8 cellular contexts compared by ENCODE assay signal in genomic region chr15:45162771-45163507, GRCh38. TPM values are rescaled to one million over a fixed set of nuclear protein-coding genes. Genes with fewer than 3 reads are reported as not detected.
DNase-seq lines count a peak whose midpoint lies in the region; TF ChIP-seq lines count a peak whose summit lies in the region.

No MANE protein-coding gene starts in this region.

- TF ChIP-seq EP300 in Ishikawa (IDR thresholded peaks at IDR 0.05; ENCODE audit: borderline replicate concordance) (no peak), suprapubic skin (IDR thresholded peaks at IDR 0.05) (no peak)

- H3K4me1 ChIP-seq in Peyer's patch (peaks cover 0 to 11% (median 0%) of the 10 kb centered on the region in 4 donors), neural progenitor cell (peaks cover 11% of the 10 kb centered on the region), suprapubic skin (peaks cover 50% of the 10 kb centered on the region)

- no peak overlapping the region for H3K27ac Mint-ChIP-seq in activated T-helper 1 cell treated with anti-CD3 and anti-CD28 coated beads, Interleukin-12 subunit alpha, Interleukin-12 subunit beta, Interleukin-2, Interleukin-4 antibody, amounts not matched to agents 30 ng/mL and 10 ng/mL and 1 ng/mL, durations not matched to agents 14 hours and 24 hours and 36 hours
- H3K27ac Mint-ChIP-seq in neural progenitor cell: no peak overlapping the region

- no peaks in the 10 kb centered on the region for H3K27me3 Mint-ChIP-seq in activated T-helper 1 cell treated with anti-CD3 and anti-CD28 coated beads, Interleukin-12 subunit alpha, Interleukin-12 subunit beta, Interleukin-2, Interleukin-4 antibody, amounts not matched to agents 30 ng/mL and 10 ng/mL and 1 ng/mL, durations not matched to agents 14 hours and 24 hours and 36 hours (ENCODE audit: insufficient read depth)
- peaks cover 12% of the 10 kb centered on the region for H3K27me3 Mint-ChIP-seq in neural progenitor cell (ENCODE audit: insufficient read depth, low read depth)

- peaks cover 25% of the 10 kb centered on the region for H3K4me1 Mint-ChIP-seq in activated T-helper 1 cell treated with anti-CD3 and anti-CD28 coated beads, Interleukin-12 subunit alpha, Interleukin-12 subunit beta, Interleukin-2, Interleukin-4 antibody, amounts not matched to agents 30 ng/mL and 10 ng/mL and 1 ng/mL, durations not matched to agents 14 hours and 24 hours and 36 hours (ENCODE audit: low read depth)
- peaks cover 18% of the 10 kb centered on the region for H3K4me1 Mint-ChIP-seq in neural progenitor cell

- H3K9me3 ChIP-seq in Peyer's patch (no peaks in the 10 kb centered on the region), neural progenitor cell (ENCODE audit: low read depth) (no peaks in the 10 kb centered on the region), suprapubic skin (no peaks in the 10 kb centered on the region)

- no peaks in the 10 kb centered on the region for H3K27me3 ChIP-seq in Peyer's patch
- H3K27me3 ChIP-seq in neural progenitor cell: no peaks in the 10 kb centered on the region
- no peaks in the 10 kb centered on the region for H3K27me3 ChIP-seq in suprapubic skin

- H3F3A ChIP-seq in neural progenitor cell (ENCODE audit: low read depth): peaks cover 25% of the 10 kb centered on the region

- H3K36me3 ChIP-seq in Peyer's patch: no peaks in the 10 kb centered on the region
- H3K36me3 ChIP-seq in neural progenitor cell: no peaks in the 10 kb centered on the region
- peaks cover 3% of the 10 kb centered on the region for H3K36me3 ChIP-seq in suprapubic skin

- no peak overlapping the region for H3K9ac ChIP-seq in neural progenitor cell

- no peaks in the 10 kb centered on the region for H3K9me3 Mint-ChIP-seq in activated T-helper 1 cell treated with anti-CD3 and anti-CD28 coated beads, Interleukin-12 subunit alpha, Interleukin-12 subunit beta, Interleukin-2, Interleukin-4 antibody, amounts not matched to agents 30 ng/mL and 10 ng/mL and 1 ng/mL, durations not matched to agents 14 hours and 24 hours and 36 hours
- H3K9me3 Mint-ChIP-seq in neural progenitor cell: no peaks in the 10 kb centered on the region

- peaks cover 5% of the 10 kb centered on the region for H4K20me1 ChIP-seq in neural progenitor cell (ENCODE audit: low read depth)

- H3K4me3 ChIP-seq in Peyer's patch (no peak overlapping the region), fibroblast of pulmonary artery (replicated peaks; ENCODE audit: low read depth, low read length) (no peak overlapping the region), neural progenitor cell (no peak overlapping the region), suprapubic skin (no peak overlapping the region)

- intact Hi-C loops in activated T-helper 1 cell treated with anti-CD3 and anti-CD28 coated beads, Interleukin-12 subunit alpha, Interleukin-12 subunit beta, Interleukin-2, Interleukin-4 antibody, amounts not matched to agents 30 ng/mL and 10 ng/mL and 1 ng/mL, durations not matched to agents 14 hours and 24 hours and 36 hours (cut with micrococcal nuclease): loop anchor here (1.0 to 10.0 kb wide), 4 partner anchors 52 to 422 kb away; partner anchors contain the start of gene BLOC1S6

- no peak overlapping the region for H2AFZ ChIP-seq in neural progenitor cell (replicated peaks)

- H3K27ac ChIP-seq in Peyer's patch (no peak overlapping the region), neural progenitor cell (no peak overlapping the region), suprapubic skin (peak overlapping the region; percentile 71)

- 29% methylated on average over 4 of the region's 7 CpGs for WGBS in suprapubic skin

- peak; percentile 96 for TF ChIP-seq RAD21 in Ishikawa (IDR thresholded peaks at IDR 0.05; ENCODE audit: low read depth)

- H3K36me3 Mint-ChIP-seq in activated T-helper 1 cell treated with anti-CD3 and anti-CD28 coated beads, Interleukin-12 subunit alpha, Interleukin-12 subunit beta, Interleukin-2, Interleukin-4 antibody, amounts not matched to agents 30 ng/mL and 10 ng/mL and 1 ng/mL, durations not matched to agents 14 hours and 24 hours and 36 hours (ENCODE audit: low read depth): no peaks in the 10 kb centered on the region
- peaks cover 3% of the 10 kb centered on the region for H3K36me3 Mint-ChIP-seq in neural progenitor cell

- H3K4me3 Mint-ChIP-seq in activated T-helper 1 cell treated with anti-CD3 and anti-CD28 coated beads, Interleukin-12 subunit alpha, Interleukin-12 subunit beta, Interleukin-2, Interleukin-4 antibody, amounts not matched to agents 30 ng/mL and 10 ng/mL and 1 ng/mL, durations not matched to agents 14 hours and 24 hours and 36 hours: no peak overlapping the region
- H3K4me3 Mint-ChIP-seq in neural progenitor cell: no peak overlapping the region

- DNase-seq in NK-92 treated with Interleukin-12 subunit alpha and Interleukin-12 subunit beta, amount 100 ng/mL, for 24 hours (lab: John Stamatoyannopoulos, UW): peak; percentile 62
- no peak for DNase-seq in NK-92 (lab: John Stamatoyannopoulos, UW; ENCODE audit: unreplicated experiment)
- DNase-seq in Peyer's patch: peak; percentile 62 to 90 (median 80)
- DNase-seq in activated T-helper 1 cell treated with anti-CD3 and anti-CD28 coated beads, Interleukin-12 subunit alpha, Interleukin-12 subunit beta, Interleukin-2, Interleukin-4 antibody, amounts not matched to agents 30 ng/mL and 10 ng/mL and 1 ng/mL, durations not matched to agents 14 hours and 24 hours and 36 hours (ENCODE audit: low spot score): peak; percentile 51
- DNase-seq in fibroblast of pulmonary artery (ENCODE audit: low read depth): peak; percentile 85
- peak; percentile 87 for DNase-seq in neural progenitor cell (ENCODE audit: low spot score)
- DNase-seq in suprapubic skin (ENCODE audit: low spot score in 2 of 2): peak in 1 of 2 donors; percentile 84

- no peak overlapping the region for H3K4me2 ChIP-seq in neural progenitor cell

- TF ChIP-seq POLR2A in Peyer's patch (IDR thresholded peaks at IDR 0.05) (no peak), suprapubic skin (IDR thresholded peaks at IDR 0.05) (no peak)

- no peaks in the 10 kb centered on the region for H3K79me2 ChIP-seq in neural progenitor cell (ENCODE audit: low read depth)

- TF ChIP-seq CTCF in Peyer's patch (IDR thresholded peaks at IDR 0.05) (peak; percentile 27 to 93 (median 76)), fibroblast of pulmonary artery (IDR thresholded peaks at IDR 0.05; ENCODE audit: low read length, missing control alignments) (peak; percentile 99), neural progenitor cell (IDR thresholded peaks at IDR 0.05) (peak; percentile 87), suprapubic skin (IDR thresholded peaks at IDR 0.05) (peak; percentile 65 to 83)

TF ChIP-seq in Ishikawa, 13 proteins besides CTCF, POLR2A, EP300 and RAD21 (continues in another document):
- TF ChIP-seq MAX (IDR thresholded peaks at IDR 0.05): peak; percentile 19; the same call in 1 of the 2 replicates
- TF ChIP-seq ZBTB7A (IDR thresholded peaks at IDR 0.05; ENCODE audit: low read depth): 0 out of 2 replicates have a peak, but pooled peaks have one; percentile 30
- TF ChIP-seq TEAD4 (IDR thresholded peaks at IDR 0.05): peak; percentile 79

RNA-seq across cellular contexts. Expression of gene SHF, which starts 24.8 kb away (rescaled TPM):
- total RNA-seq in Peyer's patch: 10 to 100 TPM in 2 of 4 donors, 1 to 10 TPM in 2; 5.8 to 20.6 (median 11.2) TPM
- 14.5 and 16.3 TPM in 2 replicates for total RNA-seq in activated T-helper 1 cell treated with anti-CD3 and anti-CD28 coated beads, Interleukin-12 subunit alpha, Interleukin-12 subunit beta, Interleukin-2, Interleukin-4 antibody, amounts not matched to agents 30 ng/mL and 10 ng/mL and 1 ng/mL, durations not matched to agents 14 hours and 24 hours and 36 hours
- 32.2 and 53.7 TPM in 2 replicates for total RNA-seq in neural progenitor cell (ENCODE audit: low replicate concordance)
- 10 to 100 TPM in 2 of 4 donors, 1 to 10 TPM in 2; 5.4 to 11.9 (median 8.6) TPM for total RNA-seq in suprapubic skin

RNA-seq across cellular contexts. Expression of gene DUOX1, which starts 33.1 kb away (rescaled TPM):
- total RNA-seq in Peyer's patch (under 1 TPM in 2 of 4 donors, not detected in 2; 0.35 to 0.54 TPM), neural progenitor cell (ENCODE audit: low replicate concordance) (0.09 and 0.30 TPM in 2 replicates), suprapubic skin (100 to 1,000 TPM in 3 of 4 donors, 10 to 100 TPM in 1; 87.2 to 246 (median 165) TPM)
- total RNA-seq in activated T-helper 1 cell treated with anti-CD3 and anti-CD28 coated beads, Interleukin-12 subunit alpha, Interleukin-12 subunit beta, Interleukin-2, Interleukin-4 antibody, amounts not matched to agents 30 ng/mL and 10 ng/mL and 1 ng/mL, durations not matched to agents 14 hours and 24 hours and 36 hours: 0.10 and 0.13 TPM in 2 replicates

RNA-seq across cellular contexts. Expression of gene DUOXA1, which starts 33.3 kb away (rescaled TPM):
- total RNA-seq in Peyer's patch (1 to 10 TPM in 1 of 4 donors, not detected in 3; 1.2 TPM), neural progenitor cell (ENCODE audit: low replicate concordance) (not detected in 2 replicates), suprapubic skin (100 to 1,000 TPM in 1 of 4 donors, 10 to 100 TPM in 3; 65.6 to 178 (median 89.6) TPM)
- total RNA-seq in activated T-helper 1 cell treated with anti-CD3 and anti-CD28 coated beads, Interleukin-12 subunit alpha, Interleukin-12 subunit beta, Interleukin-2, Interleukin-4 antibody, amounts not matched to agents 30 ng/mL and 10 ng/mL and 1 ng/mL, durations not matched to agents 14 hours and 24 hours and 36 hours: 0.37 TPM in 1 of 2 replicates, not detected in the other

RNA-seq across cellular contexts. Expression of gene DUOXA2, which starts 48.8 kb away (rescaled TPM):
- total RNA-seq in Peyer's patch (under 1 TPM in 1 of 4 donors, not detected in 3; 0.67 TPM), neural progenitor cell (ENCODE audit: low replicate concordance) (not detected in 2 replicates), suprapubic skin (not detected)
- total RNA-seq in activated T-helper 1 cell treated with anti-CD3 and anti-CD28 coated beads, Interleukin-12 subunit alpha, Interleukin-12 subunit beta, Interleukin-2, Interleukin-4 antibody, amounts not matched to agents 30 ng/mL and 10 ng/mL and 1 ng/mL, durations not matched to agents 14 hours and 24 hours and 36 hours: not detected in 2 replicates

RNA-seq across cellular contexts. Expression of gene DUOX2, which starts 49.0 kb away (rescaled TPM):
- total RNA-seq in Peyer's patch: 1 to 10 TPM in 2 of 4 donors, under 1 TPM in 2; 0.19 to 3.3 (median 1.6) TPM
- total RNA-seq in activated T-helper 1 cell treated with anti-CD3 and anti-CD28 coated beads, Interleukin-12 subunit alpha, Interleukin-12 subunit beta, Interleukin-2, Interleukin-4 antibody, amounts not matched to agents 30 ng/mL and 10 ng/mL and 1 ng/mL, durations not matched to agents 14 hours and 24 hours and 36 hours: not detected in 2 replicates
- total RNA-seq in neural progenitor cell (ENCODE audit: low replicate concordance): not detected in 2 replicates
- total RNA-seq in suprapubic skin: 10 to 100 TPM in 2 of 4 donors, 1 to 10 TPM in 2; 2.3 to 32.6 (median 6.9) TPM

Comparison
In these comparisons a context has a peak if more than half of its experiments do, and no peak if none do; other contexts are left out.
1. RNA of gene DUOX1, which starts 33.1 kb away (total RNA-seq): 87.2 to 246 TPM in suprapubic skin; 0.35 to 0.54 TPM in Peyer's patch, 0.09 to 0.30 TPM in neural progenitor cell and 0.10 to 0.13 TPM in activated T-helper 1 cell treated with anti-CD3 and anti-CD28 coated beads, Interleukin-12 subunit alpha, Interleukin-12 subunit beta, Interleukin-2, Interleukin-4 antibody, amounts not matched to agents 30 ng/mL and 10 ng/mL and 1 ng/mL, durations not matched to agents 14 hours and 24 hours and 36 hours; every median in the first group is over 10 times any median in the second.
2. RNA of gene DUOXA1, which starts 33.3 kb away (total RNA-seq): 65.6 to 178 TPM in suprapubic skin; 1.2 TPM in Peyer's patch, 0.37 TPM in activated T-helper 1 cell treated with anti-CD3 and anti-CD28 coated beads, Interleukin-12 subunit alpha, Interleukin-12 subunit beta, Interleukin-2, Interleukin-4 antibody, amounts not matched to agents 30 ng/mL and 10 ng/mL and 1 ng/mL, durations not matched to agents 14 hours and 24 hours and 36 hours and not detected in neural progenitor cell; every median in the first group is over 10 times any median in the second.
3. Peak in every context shown above with its lines, with median percentiles within 50 percentile points of each other: CTCF ChIP-seq.